13 cellular contexts compared by ENCODE assay signal in the genomic region with DNA sequence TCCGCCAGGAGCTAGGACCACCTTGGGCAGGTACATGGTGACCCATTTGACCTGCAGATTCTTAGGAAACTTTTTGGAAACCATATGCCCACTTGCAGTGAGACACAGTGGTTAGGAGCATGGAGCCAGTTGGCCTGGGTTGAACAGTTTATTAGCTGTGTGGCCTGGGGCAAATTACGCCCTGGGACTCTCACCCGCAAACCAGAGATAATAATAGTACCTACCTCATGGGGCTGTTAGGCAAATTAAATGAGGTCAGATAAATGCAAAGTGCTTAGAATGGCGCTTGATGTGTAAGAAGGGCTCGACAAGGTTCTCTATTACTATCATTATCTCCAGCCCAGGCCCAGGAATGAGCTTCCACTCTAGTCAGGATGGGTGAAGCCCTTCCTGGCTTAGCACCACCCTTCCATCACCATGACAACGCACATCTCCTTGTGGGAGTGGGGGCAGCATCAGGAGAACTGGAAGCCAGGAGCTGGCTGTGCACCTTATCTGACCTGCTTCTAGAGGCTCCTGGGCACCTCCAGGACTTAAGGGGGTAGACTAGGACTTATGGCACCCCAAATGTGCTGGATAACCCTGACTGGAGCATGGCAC. TPM values are rescaled to one million over a fixed set of nuclear protein-coding genes. Genes with fewer than 3 reads are reported as not detected.
A peak's percentile ranks its signal among the peaks of the same experiment; 100 is the strongest.
DNase-seq lines count a peak whose midpoint lies in the region; ATAC-seq and TF ChIP-seq lines count a peak whose summit lies in the region.
"Had no signal": no experiment of that assay in that cellular context is flagged by ENCODE, and none has a peak within 500 bp of the region (broad histone marks: within the 10 kb centered on the region; RNA-seq: fewer than 3 reads in every experiment).

No MANE protein-coding gene starts in this region.

- intact Hi-C loops in stomach (cut with DNase I; ENCODE audit: low total_unique reads), result no loop called here

- peak overlapping the region; percentile 41 for H3K27ac Mint-ChIP-seq in activated naive CD4-positive, alpha-beta T cell treated with anti-CD3 and anti-CD28 coated beads, Interleukin-2, amount 50 U/mL, for 24 hours
- H3K27ac Mint-ChIP-seq in activated naive CD4-positive, alpha-beta T cell treated with anti-CD3 and anti-CD28 coated beads, Interleukin-2, amount 50 U/mL, for 72 hours, result no peak overlapping the region
- no peak overlapping the region for H3K27ac Mint-ChIP-seq in immature natural killer cell
- H3K27ac Mint-ChIP-seq: activated CD4-positive, alpha-beta T cell treated with anti-CD3 and anti-CD28 coated beads for 36 hours; activated naive CD8-positive, alpha-beta T cell treated with anti-CD3 and anti-CD28 coated beads, Interleukin-2, amount 10 ng/mL, durations not matched to agents 7 days and 5 days; nephron had no signal

- POLR2A ChIA-PET in RWPE1 (lab: Yijun Ruan, JAX; ENCODE audit: low non-redundant PET), result interaction anchor here (0.6 kb wide), 1 partner anchor 10 kb away, joined by 8 read pairs; no protein-coding TSS in a partner anchor

- no peaks in the 10 kb centered on the region for H3K36me3 Mint-ChIP-seq in activated naive CD4-positive, alpha-beta T cell treated with anti-CD3 and anti-CD28 coated beads, Interleukin-2, amount 50 U/mL, for 24 hours
- H3K36me3 Mint-ChIP-seq in activated naive CD4-positive, alpha-beta T cell treated with anti-CD3 and anti-CD28 coated beads, Interleukin-2, amount 50 U/mL, for 72 hours, result no peaks in the 10 kb centered on the region
- no peaks in the 10 kb centered on the region for H3K36me3 Mint-ChIP-seq in immature natural killer cell
- H3K36me3 Mint-ChIP-seq: activated naive CD8-positive, alpha-beta T cell treated with anti-CD3 and anti-CD28 coated beads, Interleukin-2, amount 10 ng/mL, durations not matched to agents 7 days and 5 days had no signal

- H3K36me3 ChIP-seq in stomach, result no peaks in the 10 kb centered on the region

- TF ChIP-seq EP300 in stomach (IDR thresholded peaks at IDR 0.05), result no peak

- H3K4me1 Mint-ChIP-seq in activated naive CD4-positive, alpha-beta T cell treated with anti-CD3 and anti-CD28 coated beads, Interleukin-2, amount 50 U/mL, for 24 hours, result peaks cover 22% of the 10 kb centered on the region
- peaks cover 20 to 23% of the 10 kb centered on the region in 2 donors for H3K4me1 Mint-ChIP-seq in immature natural killer cell

- DNase-seq in activated naive CD4-positive, alpha-beta T cell treated with anti-CD3 and anti-CD28 coated beads, Interleukin-2, amount 50 U/mL, for 72 hours (ENCODE audit: low spot score in 2 of 2), result no peak
- DNase-seq in RWPE1 (ENCODE audit: low spot score) (no peak), stomach (no peak), NCI-H524 treated with DMSO at 0.1 percent for 48 hours (lab: John Stamatoyannopoulos, UW) (no peak), immature natural killer cell (no peak), NCI-H2171 treated with DMSO at 0.1 percent for 48 hours (lab: John Stamatoyannopoulos, UW) (no peak)
- DNase-seq: activated CD4-positive, alpha-beta T cell treated with anti-CD3 and anti-CD28 coated beads for 36 hours; activated naive CD8-positive, alpha-beta T cell treated with anti-CD3 and anti-CD28 coated beads, Interleukin-2, amount 10 ng/mL, durations not matched to agents 7 days and 5 days; SHP77 had no signal

- no peaks in the 10 kb centered on the region for H3K9me3 ChIP-seq in stomach
- H3K9me3 ChIP-seq: A549 had no signal

- peaks cover 8% of the 10 kb centered on the region for H3K27me3 Mint-ChIP-seq in activated naive CD4-positive, alpha-beta T cell treated with anti-CD3 and anti-CD28 coated beads, Interleukin-2, amount 50 U/mL, for 24 hours
- peaks cover 10 to 22% (median 10%) of the 10 kb centered on the region in 3 donors for H3K27me3 Mint-ChIP-seq in immature natural killer cell (ENCODE audit: low read depth in 3 of 3)

- CTCF ChIA-PET in RWPE1 (lab: Yijun Ruan, JAX), result interaction anchor here (1.0 kb wide), 1 partner anchor 26 kb away, joined by 3 read pairs; no protein-coding TSS in a partner anchor

- TF ChIP-seq CTCF in RWPE1 (conservative IDR thresholded peaks at IDR 0.05; ENCODE audit: low read depth) (no peak), stomach (IDR thresholded peaks at IDR 0.05) (no peak)

- no peak overlapping the region for H3K4me3 Mint-ChIP-seq in activated naive CD4-positive, alpha-beta T cell treated with anti-CD3 and anti-CD28 coated beads, Interleukin-2, amount 50 U/mL, for 24 hours
- H3K4me3 Mint-ChIP-seq in immature natural killer cell, result no peak overlapping the region
- H3K4me3 Mint-ChIP-seq: activated CD4-positive, alpha-beta T cell treated with anti-CD3 and anti-CD28 coated beads for 36 hours; activated naive CD8-positive, alpha-beta T cell treated with anti-CD3 and anti-CD28 coated beads, Interleukin-2, amount 10 ng/mL, durations not matched to agents 7 days and 5 days; nephron had no signal

- H3K4me3 ChIP-seq in stomach, result no peak overlapping the region
- H3K4me3 ChIP-seq: A549 had no signal

- no peak for TF ChIP-seq POLR2A in stomach (IDR thresholded peaks at IDR 0.05)

- no peaks in the 10 kb centered on the region for H3K9me3 Mint-ChIP-seq in activated naive CD4-positive, alpha-beta T cell treated with anti-CD3 and anti-CD28 coated beads, Interleukin-2, amount 50 U/mL, for 24 hours
- no peaks in the 10 kb centered on the region for H3K9me3 Mint-ChIP-seq in activated naive CD4-positive, alpha-beta T cell treated with anti-CD3 and anti-CD28 coated beads, Interleukin-2, amount 50 U/mL, for 72 hours
- H3K9me3 Mint-ChIP-seq in immature natural killer cell, result no peaks in the 10 kb centered on the region
- H3K9me3 Mint-ChIP-seq: activated naive CD8-positive, alpha-beta T cell treated with anti-CD3 and anti-CD28 coated beads, Interleukin-2, amount 10 ng/mL, durations not matched to agents 7 days and 5 days; nephron had no signal

- no peak for ATAC-seq in activated naive CD4-positive, alpha-beta T cell treated with anti-CD3 and anti-CD28 coated beads, Interleukin-2, amount 50 U/mL, for 72 hours
- peak; percentile 59 for ATAC-seq in HG02763 (IDR thresholded peaks at IDR 0.05; ENCODE audit: unreplicated experiment)
- ATAC-seq: A549; activated CD4-positive, alpha-beta T cell treated with anti-CD3 and anti-CD28 coated beads for 36 hours had no signal

- peaks cover 7 to 24% (median 11%) of the 10 kb centered on the region in 4 donors for H3K4me1 ChIP-seq in stomach

- WGBS in stomach, 5 donors, result 46 to 65% (median 50%) methylated on average over 6 of the region's 6 CpGs

- H3K27ac ChIP-seq in RWPE1 (peak overlapping the region; percentile 99), stomach (peak overlapping the region in 4 of 5 donors; percentile 14 to 56 (median 40))

- H3K27me3 ChIP-seq in stomach, result peaks cover 0 to 44% (median 15%) of the 10 kb centered on the region in 3 donors

RNA-seq across cellular contexts. Expression of a gene that starts 5.1 kb away (rescaled TPM):
- total RNA-seq in activated naive CD4-positive, alpha-beta T cell treated with anti-CD3 and anti-CD28 coated beads, Interleukin-2, amount 50 U/mL, for 72 hours, result under 1 TPM in 1 of 2 donors, not detected in 1; 0.05 TPM
- not detected for total RNA-seq in stomach
- polyA plus RNA-seq in stomach (1 to 10 TPM in 1 of 3 donors, under 1 TPM in 2; 0.31 to 1.1 (median 0.45) TPM), immature natural killer cell (not detected)
- total RNA-seq: activated naive CD8-positive, alpha-beta T cell treated with anti-CD3 and anti-CD28 coated beads, Interleukin-2, amount 10 ng/mL, durations not matched to agents 7 days and 5 days had no signal

RNA-seq across cellular contexts. Expression of a gene that starts 28.6 kb away (rescaled TPM):
- under 1 TPM; 0.68 to 0.89 TPM for total RNA-seq in activated naive CD4-positive, alpha-beta T cell treated with anti-CD3 and anti-CD28 coated beads, Interleukin-2, amount 50 U/mL, for 72 hours
- total RNA-seq in stomach, result 10 to 100 TPM in 2 of 5 donors, 1 to 10 TPM in 3; 1.2 to 41.2 (median 9.4) TPM
- polyA plus RNA-seq in stomach (10 to 100 TPM; 34.4 to 46.8 (median 38.8) TPM), immature natural killer cell (not detected)

RNA-seq across cellular contexts. Expression of a gene that starts 52.9 kb away (rescaled TPM):
- not detected for total RNA-seq in activated naive CD4-positive, alpha-beta T cell treated with anti-CD3 and anti-CD28 coated beads, Interleukin-2, amount 50 U/mL, for 72 hours
- total RNA-seq in stomach, result under 1 TPM in 1 of 5 donors, not detected in 4; 0.37 TPM
- polyA plus RNA-seq in stomach (1 to 10 TPM in 2 of 3 donors, not detected in 1; 1.1 to 2.9 TPM), immature natural killer cell (not detected)
- total RNA-seq: activated CD4-positive, alpha-beta T cell treated with anti-CD3 and anti-CD28 coated beads for 36 hours; activated naive CD8-positive, alpha-beta T cell treated with anti-CD3 and anti-CD28 coated beads, Interleukin-2, amount 10 ng/mL, durations not matched to agents 7 days and 5 days had no signal
